In the genomic region with DNA sequence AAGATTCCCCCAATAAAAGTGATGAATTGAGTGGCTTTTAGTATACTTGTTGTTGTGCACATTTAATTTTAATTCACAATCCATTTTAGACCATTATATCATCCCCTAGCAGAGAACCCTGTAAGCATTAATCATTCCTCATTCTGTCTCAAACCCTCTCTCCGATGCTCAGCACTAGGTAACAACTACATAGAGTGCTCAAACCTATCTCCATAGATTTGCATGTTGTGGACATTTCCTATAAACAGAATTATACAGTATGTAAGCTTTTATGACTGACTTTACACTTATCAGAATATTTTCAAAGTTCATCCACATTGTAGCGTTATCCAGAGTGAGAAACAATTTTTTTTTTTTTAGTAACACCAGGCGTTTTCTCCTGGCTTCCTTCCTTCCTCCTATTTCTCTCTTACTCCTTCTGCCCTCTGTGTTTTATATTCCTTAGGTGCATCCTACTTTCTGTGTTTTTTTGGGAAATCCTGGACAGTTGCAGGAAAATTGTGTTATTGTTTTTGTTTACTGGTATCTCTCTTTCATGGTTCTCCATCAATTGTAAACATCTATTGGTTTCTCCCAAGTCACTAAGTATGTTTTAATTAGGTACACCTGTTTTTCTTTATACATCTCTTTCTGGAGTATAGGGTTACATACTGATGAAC, we compare ENCODE assay signal across 1 cellular context.
TF ChIP-seq lines count a peak whose summit lies in the region.

No MANE protein-coding gene starts in this region.

TF ChIP-seq in K562, 482 proteins besides CTCF, POLR2A, EP300 and RAD21 (continued from another document and continues in another):
- TF ChIP-seq ZNF133 (CRISPR knock-in tag; IDR thresholded peaks at IDR 0.05) (no peak), HDAC1 (IDR thresholded peaks at IDR 0.05) (no peak), ZNF175 (CRISPR knock-in tag; IDR thresholded peaks at IDR 0.05; ENCODE audit: low read depth) (0 out of 2 replicates have a peak, but pooled peaks have one; percentile 36), ESRRA (IDR thresholded peaks at IDR 0.05; ENCODE audit: borderline replicate concordance, low read depth) (no peak; the same call in 1 of the 2 replicates), HDGF (IDR thresholded peaks at IDR 0.05) (no peak), ZNF778 (CRISPR knock-in tag; IDR thresholded peaks at IDR 0.05) (no peak), ZNF77 (CRISPR knock-in tag; IDR thresholded peaks at IDR 0.05) (peak; percentile 79; the same call in 1 of the 2 replicates), MED1 (CRISPR knock-in tag; IDR thresholded peaks at IDR 0.05; ENCODE audit: borderline replicate concordance) (no peak), ZNF696 (CRISPR knock-in tag; conservative IDR thresholded peaks at IDR 0.05) (no peak), WHSC1 (IDR thresholded peaks at IDR 0.05; ENCODE audit: low read length) (no peak), CCNT2 (IDR thresholded peaks at IDR 0.05; ENCODE audit: borderline replicate concordance, extremely low read depth, insufficient read length, low read depth, low read length) (no peak), ZNF586 (CRISPR knock-in tag; conservative IDR thresholded peaks at IDR 0.05) (no peak), RBM15 (IDR thresholded peaks at IDR 0.05; ENCODE audit: insufficient read depth, low read length) (no peak), RFX5 (IDR thresholded peaks at IDR 0.05; ENCODE audit: low read depth, low read length) (no peak), FOXK1 (CRISPR knock-in tag; IDR thresholded peaks at IDR 0.05; ENCODE audit: borderline replicate concordance) (no peak), DNMT1 (IDR thresholded peaks at IDR 0.05) (no peak), YBX1 (IDR thresholded peaks at IDR 0.05) (no peak), NR3C1 (CRISPR knock-in tag; IDR thresholded peaks at IDR 0.05) (no peak), POLR3A (IDR thresholded peaks at IDR 0.05; ENCODE audit: borderline replicate concordance, extremely low read depth, insufficient read depth, insufficient read length) (no peak), RFX7 (CRISPR knock-in tag; IDR thresholded peaks at IDR 0.05) (peak; percentile 14; the same call in 1 of the 2 replicates), ZFP30 (CRISPR knock-in tag; IDR thresholded peaks at IDR 0.05; ENCODE audit: borderline replicate concordance) (no peak), TCF7L2 (IDR thresholded peaks at IDR 0.05; ENCODE audit: low read depth, low read length) (no peak), NRF1 (conservative IDR thresholded peaks at IDR 0.05 in 1 of 2, IDR thresholded peaks at IDR 0.05 in 1 of 2) (no peak), EZH2 (IDR thresholded peaks at IDR 0.05; ENCODE audit: borderline replicate concordance, low read depth, low read length) (no peak), CBX1 (IDR thresholded peaks at IDR 0.05; ENCODE audit: low read depth) (no peak), TRIM24 (IDR thresholded peaks at IDR 0.05) (no peak), ZNF3 (CRISPR knock-in tag; IDR thresholded peaks at IDR 0.05) (0 out of 2 replicates have a peak, but pooled peaks have one; percentile 4), TEAD1 (CRISPR knock-in tag; IDR thresholded peaks at IDR 0.05) (no peak), SMAD3 (CRISPR knock-in tag; conservative IDR thresholded peaks at IDR 0.05) (no peak), ZNF253 (CRISPR knock-in tag; conservative IDR thresholded peaks at IDR 0.05) (peak; percentile 22; the same call in 1 of the 2 replicates), HNRNPLL (IDR thresholded peaks at IDR 0.05; ENCODE audit: low read depth, low read length, poor library complexity, severe bottlenecking) (no peak)
- TF ChIP-seq, protein P1, sequence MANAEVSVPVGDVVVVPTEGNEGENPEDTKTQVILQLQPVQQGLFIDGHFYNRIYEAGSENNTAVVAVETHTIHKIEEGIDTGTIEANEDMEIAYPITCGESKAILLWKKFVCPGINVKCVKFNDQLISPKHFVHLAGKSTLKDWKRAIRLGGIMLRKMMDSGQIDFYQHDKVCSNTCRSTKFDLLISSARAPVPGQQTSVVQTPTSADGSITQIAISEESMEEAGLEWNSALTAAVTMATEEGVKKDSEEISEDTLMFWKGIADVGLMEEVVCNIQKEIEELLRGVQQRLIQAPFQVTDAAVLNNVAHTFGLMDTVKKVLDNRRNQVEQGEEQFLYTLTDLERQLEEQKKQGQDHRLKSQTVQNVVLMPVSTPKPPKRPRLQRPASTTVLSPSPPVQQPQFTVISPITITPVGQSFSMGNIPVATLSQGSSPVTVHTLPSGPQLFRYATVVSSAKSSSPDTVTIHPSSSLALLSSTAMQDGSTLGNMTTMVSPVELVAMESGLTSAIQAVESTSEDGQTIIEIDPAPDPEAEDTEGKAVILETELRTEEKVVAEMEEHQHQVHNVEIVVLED (CRISPR knock-in tag; IDR thresholded peaks at IDR 0.05), result no peak
- TF ChIP-seq, protein P2, sequence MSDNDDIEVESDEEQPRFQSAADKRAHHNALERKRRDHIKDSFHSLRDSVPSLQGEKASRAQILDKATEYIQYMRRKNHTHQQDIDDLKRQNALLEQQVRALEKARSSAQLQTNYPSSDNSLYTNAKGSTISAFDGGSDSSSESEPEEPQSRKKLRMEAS (CRISPR knock-in tag; IDR thresholded peaks at IDR 0.05), result no peak
- TF ChIP-seq, protein P3, sequence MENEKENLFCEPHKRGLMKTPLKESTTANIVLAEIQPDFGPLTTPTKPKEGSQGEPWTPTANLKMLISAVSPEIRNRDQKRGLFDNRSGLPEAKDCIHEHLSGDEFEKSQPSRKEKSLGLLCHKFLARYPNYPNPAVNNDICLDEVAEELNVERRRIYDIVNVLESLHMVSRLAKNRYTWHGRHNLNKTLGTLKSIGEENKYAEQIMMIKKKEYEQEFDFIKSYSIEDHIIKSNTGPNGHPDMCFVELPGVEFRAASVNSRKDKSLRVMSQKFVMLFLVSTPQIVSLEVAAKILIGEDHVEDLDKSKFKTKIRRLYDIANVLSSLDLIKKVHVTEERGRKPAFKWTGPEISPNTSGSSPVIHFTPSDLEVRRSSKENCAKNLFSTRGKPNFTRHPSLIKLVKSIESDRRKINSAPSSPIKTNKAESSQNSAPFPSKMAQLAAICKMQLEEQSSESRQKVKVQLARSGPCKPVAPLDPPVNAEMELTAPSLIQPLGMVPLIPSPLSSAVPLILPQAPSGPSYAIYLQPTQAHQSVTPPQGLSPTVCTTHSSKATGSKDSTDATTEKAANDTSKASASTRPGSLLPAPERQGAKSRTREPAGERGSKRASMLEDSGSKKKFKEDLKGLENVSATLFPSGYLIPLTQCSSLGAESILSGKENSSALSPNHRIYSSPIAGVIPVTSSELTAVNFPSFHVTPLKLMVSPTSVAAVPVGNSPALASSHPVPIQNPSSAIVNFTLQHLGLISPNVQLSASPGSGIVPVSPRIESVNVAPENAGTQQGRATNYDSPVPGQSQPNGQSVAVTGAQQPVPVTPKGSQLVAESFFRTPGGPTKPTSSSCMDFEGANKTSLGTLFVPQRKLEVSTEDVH (IDR thresholded peaks at IDR 0.05; ENCODE audit: low read depth, partially characterized antibody), result no peak
- TF ChIP-seq, protein P4, sequence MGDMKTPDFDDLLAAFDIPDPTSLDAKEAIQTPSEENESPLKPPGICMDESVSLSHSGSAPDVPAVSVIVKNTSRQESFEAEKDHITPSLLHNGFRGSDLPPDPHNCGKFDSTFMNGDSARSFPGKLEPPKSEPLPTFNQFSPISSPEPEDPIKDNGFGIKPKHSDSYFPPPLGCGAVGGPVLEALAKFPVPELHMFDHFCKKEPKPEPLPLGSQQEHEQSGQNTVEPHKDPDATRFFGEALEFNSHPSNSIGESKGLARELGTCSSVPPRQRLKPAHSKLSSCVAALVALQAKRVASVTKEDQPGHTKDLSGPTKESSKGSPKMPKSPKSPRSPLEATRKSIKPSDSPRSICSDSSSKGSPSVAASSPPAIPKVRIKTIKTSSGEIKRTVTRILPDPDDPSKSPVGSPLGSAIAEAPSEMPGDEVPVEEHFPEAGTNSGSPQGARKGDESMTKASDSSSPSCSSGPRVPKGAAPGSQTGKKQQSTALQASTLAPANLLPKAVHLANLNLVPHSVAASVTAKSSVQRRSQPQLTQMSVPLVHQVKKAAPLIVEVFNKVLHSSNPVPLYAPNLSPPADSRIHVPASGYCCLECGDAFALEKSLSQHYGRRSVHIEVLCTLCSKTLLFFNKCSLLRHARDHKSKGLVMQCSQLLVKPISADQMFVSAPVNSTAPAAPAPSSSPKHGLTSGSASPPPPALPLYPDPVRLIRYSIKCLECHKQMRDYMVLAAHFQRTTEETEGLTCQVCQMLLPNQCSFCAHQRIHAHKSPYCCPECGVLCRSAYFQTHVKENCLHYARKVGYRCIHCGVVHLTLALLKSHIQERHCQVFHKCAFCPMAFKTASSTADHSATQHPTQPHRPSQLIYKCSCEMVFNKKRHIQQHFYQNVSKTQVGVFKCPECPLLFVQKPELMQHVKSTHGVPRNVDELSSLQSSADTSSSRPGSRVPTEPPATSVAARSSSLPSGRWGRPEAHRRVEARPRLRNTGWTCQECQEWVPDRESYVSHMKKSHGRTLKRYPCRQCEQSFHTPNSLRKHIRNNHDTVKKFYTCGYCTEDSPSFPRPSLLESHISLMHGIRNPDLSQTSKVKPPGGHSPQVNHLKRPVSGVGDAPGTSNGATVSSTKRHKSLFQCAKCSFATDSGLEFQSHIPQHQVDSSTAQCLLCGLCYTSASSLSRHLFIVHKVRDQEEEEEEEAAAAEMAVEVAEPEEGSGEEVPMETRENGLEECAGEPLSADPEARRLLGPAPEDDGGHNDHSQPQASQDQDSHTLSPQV (IDR thresholded peaks at IDR 0.05), result no peak
- TF ChIP-seq, protein P5, sequence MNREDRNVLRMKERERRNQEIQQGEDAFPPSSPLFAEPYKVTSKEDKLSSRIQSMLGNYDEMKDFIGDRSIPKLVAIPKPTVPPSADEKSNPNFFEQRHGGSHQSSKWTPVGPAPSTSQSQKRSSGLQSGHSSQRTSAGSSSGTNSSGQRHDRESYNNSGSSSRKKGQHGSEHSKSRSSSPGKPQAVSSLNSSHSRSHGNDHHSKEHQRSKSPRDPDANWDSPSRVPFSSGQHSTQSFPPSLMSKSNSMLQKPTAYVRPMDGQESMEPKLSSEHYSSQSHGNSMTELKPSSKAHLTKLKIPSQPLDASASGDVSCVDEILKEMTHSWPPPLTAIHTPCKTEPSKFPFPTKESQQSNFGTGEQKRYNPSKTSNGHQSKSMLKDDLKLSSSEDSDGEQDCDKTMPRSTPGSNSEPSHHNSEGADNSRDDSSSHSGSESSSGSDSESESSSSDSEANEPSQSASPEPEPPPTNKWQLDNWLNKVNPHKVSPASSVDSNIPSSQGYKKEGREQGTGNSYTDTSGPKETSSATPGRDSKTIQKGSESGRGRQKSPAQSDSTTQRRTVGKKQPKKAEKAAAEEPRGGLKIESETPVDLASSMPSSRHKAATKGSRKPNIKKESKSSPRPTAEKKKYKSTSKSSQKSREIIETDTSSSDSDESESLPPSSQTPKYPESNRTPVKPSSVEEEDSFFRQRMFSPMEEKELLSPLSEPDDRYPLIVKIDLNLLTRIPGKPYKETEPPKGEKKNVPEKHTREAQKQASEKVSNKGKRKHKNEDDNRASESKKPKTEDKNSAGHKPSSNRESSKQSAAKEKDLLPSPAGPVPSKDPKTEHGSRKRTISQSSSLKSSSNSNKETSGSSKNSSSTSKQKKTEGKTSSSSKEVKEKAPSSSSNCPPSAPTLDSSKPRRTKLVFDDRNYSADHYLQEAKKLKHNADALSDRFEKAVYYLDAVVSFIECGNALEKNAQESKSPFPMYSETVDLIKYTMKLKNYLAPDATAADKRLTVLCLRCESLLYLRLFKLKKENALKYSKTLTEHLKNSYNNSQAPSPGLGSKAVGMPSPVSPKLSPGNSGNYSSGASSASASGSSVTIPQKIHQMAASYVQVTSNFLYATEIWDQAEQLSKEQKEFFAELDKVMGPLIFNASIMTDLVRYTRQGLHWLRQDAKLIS (CRISPR knock-in tag; IDR thresholded peaks at IDR 0.05), result no peak
- TF ChIP-seq, protein P6, sequence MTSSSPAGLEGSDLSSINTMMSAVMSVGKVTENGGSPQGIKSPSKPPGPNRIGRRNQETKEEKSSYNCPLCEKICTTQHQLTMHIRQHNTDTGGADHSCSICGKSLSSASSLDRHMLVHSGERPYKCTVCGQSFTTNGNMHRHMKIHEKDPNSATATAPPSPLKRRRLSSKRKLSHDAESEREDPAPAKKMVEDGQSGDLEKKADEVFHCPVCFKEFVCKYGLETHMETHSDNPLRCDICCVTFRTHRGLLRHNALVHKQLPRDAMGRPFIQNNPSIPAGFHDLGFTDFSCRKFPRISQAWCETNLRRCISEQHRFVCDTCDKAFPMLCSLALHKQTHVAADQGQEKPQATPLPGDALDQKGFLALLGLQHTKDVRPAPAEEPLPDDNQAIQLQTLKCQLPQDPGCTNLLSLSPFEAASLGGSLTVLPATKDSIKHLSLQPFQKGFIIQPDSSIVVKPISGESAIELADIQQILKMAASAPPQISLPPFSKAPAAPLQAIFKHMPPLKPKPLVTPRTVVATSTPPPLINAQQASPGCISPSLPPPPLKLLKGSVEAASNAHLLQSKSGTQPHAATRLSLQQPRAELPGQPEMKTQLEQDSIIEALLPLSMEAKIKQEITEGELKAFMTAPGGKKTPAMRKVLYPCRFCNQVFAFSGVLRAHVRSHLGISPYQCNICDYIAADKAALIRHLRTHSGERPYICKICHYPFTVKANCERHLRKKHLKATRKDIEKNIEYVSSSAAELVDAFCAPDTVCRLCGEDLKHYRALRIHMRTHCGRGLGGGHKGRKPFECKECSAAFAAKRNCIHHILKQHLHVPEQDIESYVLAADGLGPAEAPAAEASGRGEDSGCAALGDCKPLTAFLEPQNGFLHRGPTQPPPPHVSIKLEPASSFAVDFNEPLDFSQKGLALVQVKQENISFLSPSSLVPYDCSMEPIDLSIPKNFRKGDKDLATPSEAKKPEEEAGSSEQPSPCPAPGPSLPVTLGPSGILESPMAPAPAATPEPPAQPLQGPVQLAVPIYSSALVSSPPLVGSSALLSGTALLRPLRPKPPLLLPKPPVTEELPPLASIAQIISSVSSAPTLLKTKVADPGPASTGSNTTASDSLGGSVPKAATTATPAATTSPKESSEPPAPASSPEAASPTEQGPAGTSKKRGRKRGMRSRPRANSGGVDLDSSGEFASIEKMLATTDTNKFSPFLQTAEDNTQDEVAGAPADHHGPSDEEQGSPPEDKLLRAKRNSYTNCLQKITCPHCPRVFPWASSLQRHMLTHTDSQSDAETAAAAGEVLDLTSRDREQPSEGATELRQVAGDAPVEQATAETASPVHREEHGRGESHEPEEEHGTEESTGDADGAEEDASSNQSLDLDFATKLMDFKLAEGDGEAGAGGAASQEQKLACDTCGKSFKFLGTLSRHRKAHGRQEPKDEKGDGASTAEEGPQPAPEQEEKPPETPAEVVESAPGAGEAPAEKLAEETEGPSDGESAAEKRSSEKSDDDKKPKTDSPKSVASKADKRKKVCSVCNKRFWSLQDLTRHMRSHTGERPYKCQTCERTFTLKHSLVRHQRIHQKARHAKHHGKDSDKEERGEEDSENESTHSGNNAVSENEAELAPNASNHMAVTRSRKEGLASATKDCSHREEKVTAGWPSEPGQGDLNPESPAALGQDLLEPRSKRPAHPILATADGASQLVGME (CRISPR knock-in tag; IDR thresholded peaks at IDR 0.05), result no peak
- TF ChIP-seq, protein P7, sequence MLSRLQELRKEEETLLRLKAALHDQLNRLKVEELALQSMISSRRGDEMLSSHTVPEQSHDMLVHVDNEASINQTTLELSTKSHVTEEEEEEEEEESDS (CRISPR knock-in tag; IDR thresholded peaks at IDR 0.05), result no peak
- TF ChIP-seq, protein P8, sequence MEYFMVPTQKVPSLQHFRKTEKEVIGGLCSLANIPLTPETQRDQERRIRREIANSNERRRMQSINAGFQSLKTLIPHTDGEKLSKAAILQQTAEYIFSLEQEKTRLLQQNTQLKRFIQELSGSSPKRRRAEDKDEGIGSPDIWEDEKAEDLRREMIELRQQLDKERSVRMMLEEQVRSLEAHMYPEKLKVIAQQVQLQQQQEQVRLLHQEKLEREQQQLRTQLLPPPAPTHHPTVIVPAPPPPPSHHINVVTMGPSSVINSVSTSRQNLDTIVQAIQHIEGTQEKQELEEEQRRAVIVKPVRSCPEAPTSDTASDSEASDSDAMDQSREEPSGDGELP (CRISPR knock-in tag; IDR thresholded peaks at IDR 0.05; ENCODE audit: borderline replicate concordance), result no peak
